31 cellular contexts compared by ENCODE assay signal in genomic region chr5:123440456-123440855, GRCh38.
"Had no signal": no experiment of that assay in that cellular context is flagged by ENCODE, and none has a peak within 500 bp of the region (broad histone marks: within the 10 kb centered on the region; RNA-seq: fewer than 3 reads in every experiment).

No MANE protein-coding gene starts in this region.

- H3K4me3 ChIP-seq: adrenal gland, MG63, SJSA1 had no signal

- H3K4me1 Mint-ChIP-seq: brain had no signal

- H3K27me3 Mint-ChIP-seq: activated B cell treated with CpG ODN at 0.5 μM for 24 hours, brain had no signal

- DNase-seq: activated B cell treated with CpG ODN at 0.5 μM for 24 hours; activated CD4-positive, alpha-beta memory T cell treated with anti-CD3 and anti-CD28 coated beads for 36 hours; activated CD4-positive, alpha-beta T cell treated with anti-CD3 and anti-CD28 coated beads for 4 hours; activated CD4-positive, alpha-beta T cell treated with anti-CD3 and anti-CD28 coated beads, Interleukin-2, amount 50 U/mL, for 1 hour; activated CD4-positive, CD25-positive, alpha-beta regulatory T cell treated with anti-CD3 and anti-CD28 coated beads, Interleukin-2, amount 50 U/mL, for 72 hours; activated CD8-positive, alpha-beta memory T cell treated with anti-CD3 and anti-CD28 coated beads, Interleukin-2, amount 50 U/mL, for 4 hours; activated gamma-delta T cell treated with Interleukin-2 at 50 U/mL for 16 hours; activated naive CD4-positive, alpha-beta T cell treated with anti-CD3 and anti-CD28 coated beads for 36 hours; activated T-cell treated with anti-CD3 and anti-CD28 coated beads for 4 hours; activated T-cell treated with anti-CD3 and anti-CD28 coated beads, Interleukin-2, amount 50 U/mL, for 48 hours; adrenal gland; caudate nucleus; cerebellar nuclear complex; Kasumi-1; MG63; NCI-H1048; NCI-H1436 treated with DMSO at 0.1 percent for 48 hours; NCI-H1694 treated with DMSO at 0.1 percent for 48 hours; NCI-H2029; NCI-H345; NCI-H524 treated with DMSO at 0.1 percent for 48 hours; SHP77; SK-N-SH; T-helper 2 cell; T-helper 9 cell had no signal

- ATAC-seq: Panc1 had no signal

- H3K27ac Mint-ChIP-seq: activated B cell treated with CpG ODN at 0.5 μM for 24 hours, brain had no signal

- H3K36me3 Mint-ChIP-seq: activated CD4-positive, alpha-beta memory T cell treated with anti-CD3 and anti-CD28 coated beads for 36 hours; activated naive CD4-positive, alpha-beta T cell treated with anti-CD3 and anti-CD28 coated beads, Interleukin-2, amount 50 U/mL, for 72 hours; brain had no signal

- H3K4me3 Mint-ChIP-seq: activated B cell treated with CpG ODN at 0.5 μM for 24 hours; activated CD4-positive, alpha-beta memory T cell treated with anti-CD3 and anti-CD28 coated beads for 36 hours; activated naive CD4-positive, alpha-beta T cell treated with anti-CD3 and anti-CD28 coated beads for 36 hours; brain had no signal

- H3K4me1 ChIP-seq: adrenal gland, SJSA1 had no signal

- H3K27me3 ChIP-seq: adrenal gland, MG63, SJSA1 had no signal

- H3K36me3 ChIP-seq: adrenal gland, MG63, SJSA1 had no signal

- FAIRE-seq: bronchial epithelial cell had no signal

- H3K27ac ChIP-seq: adrenal gland, SJSA1, VCaP had no signal

- H3K9me3 Mint-ChIP-seq: activated B cell treated with CpG ODN at 0.5 μM for 24 hours; activated CD4-positive, alpha-beta memory T cell treated with anti-CD3 and anti-CD28 coated beads for 36 hours; activated naive CD4-positive, alpha-beta T cell treated with anti-CD3 and anti-CD28 coated beads for 36 hours; activated naive CD4-positive, alpha-beta T cell treated with anti-CD3 and anti-CD28 coated beads, Interleukin-2, amount 50 U/mL, for 72 hours; brain had no signal

- H3K9me3 ChIP-seq: adrenal gland, MG63, SJSA1, SK-N-SH had no signal
